Comparison of ENCODE assay signal across 8 cellular contexts in the genomic region with DNA sequence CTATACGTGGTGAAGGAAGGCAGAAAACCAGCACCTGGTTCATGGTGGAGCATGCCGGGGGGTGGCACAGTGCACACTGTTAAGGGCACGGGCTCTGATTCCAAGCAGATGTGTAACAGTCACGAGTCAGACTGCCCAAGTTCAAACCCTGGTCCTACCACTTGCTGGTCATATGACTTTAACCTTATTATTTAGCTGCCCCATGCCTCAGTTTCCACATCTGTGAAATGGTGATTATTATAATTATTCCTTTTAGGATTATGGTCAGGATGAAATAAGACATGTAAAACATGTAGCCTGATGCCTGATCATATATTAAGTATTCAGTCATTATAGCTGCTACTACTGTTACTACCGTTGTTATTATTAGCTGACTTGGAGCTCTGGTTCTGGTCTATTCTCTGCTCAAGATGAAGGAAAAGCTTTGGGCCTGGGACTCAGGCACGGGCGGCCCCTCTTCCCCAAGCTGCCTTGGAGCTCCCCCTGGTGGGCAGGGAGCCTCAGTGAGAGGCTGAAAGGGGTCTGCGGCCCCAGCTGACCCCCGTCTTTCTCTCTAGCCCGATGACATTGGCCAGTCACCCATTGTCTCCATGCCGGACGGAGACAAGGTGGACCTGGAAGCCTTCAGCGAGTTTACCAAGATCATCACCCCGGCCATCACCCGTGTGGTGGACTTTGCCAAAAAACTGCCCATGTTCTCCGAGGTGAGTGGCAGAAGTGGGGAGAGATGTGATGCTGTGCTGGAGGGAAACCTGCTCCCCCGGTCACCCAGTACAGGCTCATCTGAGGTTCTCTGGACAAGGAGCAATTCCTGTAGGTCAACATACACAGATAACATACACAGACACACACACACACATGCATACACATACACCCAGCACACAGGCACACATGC. TPM values are rescaled to one million over a fixed set of nuclear protein-coding genes. Genes with fewer than 3 reads are reported as not detected.
A peak's percentile ranks its signal among the peaks of the same experiment; 100 is the strongest.
DNase-seq lines count a peak whose midpoint lies in the region; ATAC-seq, FAIRE-seq and TF ChIP-seq lines count a peak whose summit lies in the region.

No MANE protein-coding gene starts in this region.

- CTCF ChIA-PET in endothelial cell of umbilical vein (lab: Charles Lee): interaction anchor here (0.7 to 3.6 kb wide), 23 partner anchors 9 to 128 kb away, joined by 3 to 62 read pairs (median 7); partner anchors contain the start of genes CSF3, MED24, NR1D1 and THRA

- no peak overlapping the region for H3K4me3 Mint-ChIP-seq in neural progenitor cell

- H2AFZ ChIP-seq in endothelial cell of umbilical vein (ENCODE audit: low read depth, low read length) (no peak overlapping the region), neural progenitor cell (replicated peaks) (no peak overlapping the region)

- peaks cover 8% of the 10 kb centered on the region for H3K36me3 Mint-ChIP-seq in neural progenitor cell

- H3K9me3 ChIP-seq in endothelial cell of umbilical vein (replicated peaks; ENCODE audit: control insufficient read depth, insufficient read depth, low read length): no peaks in the 10 kb centered on the region
- no peaks in the 10 kb centered on the region for H3K9me3 ChIP-seq in neural progenitor cell (ENCODE audit: low read depth)

- dilution Hi-C loops in endothelial cell of umbilical vein (cut with MboI; ENCODE audit: extremely low pct_ligation_motif_present, low sequenced_read_pairs): no loop called here

- H4K20me1 ChIP-seq in endothelial cell of umbilical vein (replicated peaks; ENCODE audit: control insufficient read depth, extremely low read depth, insufficient read depth, low read length) (no peaks in the 10 kb centered on the region), neural progenitor cell (ENCODE audit: low read depth) (no peaks in the 10 kb centered on the region)

- H3K4me3 ChIP-seq in LNCaP clone FGC (ENCODE audit: low read depth, low read length): no peak overlapping the region
- no peak overlapping the region for H3K4me3 ChIP-seq in endothelial cell of umbilical vein (replicated peaks in 1 of 3; ENCODE audit: insufficient read depth in 1 of 3, low read depth in 1 of 3, low read length in 3 of 3)
- H3K4me3 ChIP-seq in neural progenitor cell: no peak overlapping the region

- no peaks in the 10 kb centered on the region for H3K9me1 ChIP-seq in endothelial cell of umbilical vein (replicated peaks; ENCODE audit: control insufficient read depth, extremely low read depth, insufficient read depth, low read length)

- H3K4me1 ChIP-seq in endothelial cell of umbilical vein (ENCODE audit: control insufficient read depth, extremely low read depth, insufficient read depth, low read length): no peaks in the 10 kb centered on the region
- H3K4me1 ChIP-seq in neural progenitor cell: no peaks in the 10 kb centered on the region

- H3F3A ChIP-seq in neural progenitor cell (ENCODE audit: low read depth): peaks cover 3% of the 10 kb centered on the region

- H3K9me3 Mint-ChIP-seq in neural progenitor cell: no peaks in the 10 kb centered on the region

- intact Hi-C loops in endothelial cell of umbilical vein (cut with micrococcal nuclease): loop anchor here (1.0 to 2.0 kb wide), 6 partner anchors 24 to 73 kb away; partner anchors contain the start of gene THRA

- FAIRE-seq in endothelial cell of umbilical vein (lab: Jason Lieb, UNC): peak; percentile 77

- H3K4me1 Mint-ChIP-seq in neural progenitor cell: no peaks in the 10 kb centered on the region

- peaks cover 0 to 37% of the 10 kb centered on the region in 2 experiments for H3K36me3 ChIP-seq in endothelial cell of umbilical vein (ENCODE audit: control insufficient read depth in 2 of 2, extremely low read depth in 1 of 2, insufficient read depth in 2 of 2, low read length in 2 of 2)
- H3K36me3 ChIP-seq in neural progenitor cell: no peaks in the 10 kb centered on the region

- ATAC-seq in GM18520 (IDR thresholded peaks at IDR 0.05; ENCODE audit: unreplicated experiment) (no peak), GM21737 (IDR thresholded peaks at IDR 0.05; ENCODE audit: unreplicated experiment) (no peak)

- H3K27me3 ChIP-seq in endothelial cell of umbilical vein (ENCODE audit: control insufficient read depth in 2 of 2, insufficient read depth in 2 of 2, low read length in 2 of 2) (no peaks in the 10 kb centered on the region), neural progenitor cell (no peaks in the 10 kb centered on the region)

- no peak for TF ChIP-seq POLR2A in endothelial cell of umbilical vein (IDR thresholded peaks at IDR 0.05; ENCODE audit: low read depth, low read length)

- H3K27ac ChIP-seq in endothelial cell of umbilical vein (ENCODE audit: insufficient read depth, low read depth, low read length): no peak overlapping the region
- H3K27ac ChIP-seq in neural progenitor cell: no peak overlapping the region

- POLR2A ChIA-PET in endothelial cell of umbilical vein (lab: Charles Lee): interaction anchor here (0.7 to 1.0 kb wide), 2 partner anchors 25 to 48 kb away, joined by 3 to 4 read pairs; no protein-coding TSS in a partner anchor

- DNase-seq in EH (ENCODE audit: low read depth) (peak; percentile 52), LNCaP clone FGC (ENCODE audit: low read depth) (no peak), endothelial cell of umbilical vein (ENCODE audit: low read depth, low spot score) (peak; percentile 40), neural progenitor cell (ENCODE audit: low spot score) (peak; percentile 83), middle frontal gyrus (ENCODE audit: extremely low spot score, low spot score) (no peak)
- peak; percentile 72 for DNase-seq in activated CD4-positive, alpha-beta T cell treated with anti-CD3 and anti-CD28 coated beads for 48 hours

- H3K4me2 ChIP-seq in endothelial cell of umbilical vein (ENCODE audit: insufficient read depth, low read length) (no peak overlapping the region), neural progenitor cell (no peak overlapping the region)

- no TSS peak for BruUV-seq in endothelial cell of umbilical vein (replicated peaks; lab: Mats Ljungman, UMichigan)

- H3K27ac Mint-ChIP-seq in neural progenitor cell: no peak overlapping the region

- H3K79me2 ChIP-seq in endothelial cell of umbilical vein (ENCODE audit: control insufficient read depth, insufficient read depth, low read length): no peaks in the 10 kb centered on the region
- no peaks in the 10 kb centered on the region for H3K79me2 ChIP-seq in neural progenitor cell (ENCODE audit: low read depth)

- H3K9ac ChIP-seq in endothelial cell of umbilical vein (replicated peaks; ENCODE audit: extremely low read depth, insufficient read depth, low read length) (no peak overlapping the region), neural progenitor cell (no peak overlapping the region)

- TF ChIP-seq CTCF in LNCaP clone FGC (IDR thresholded peaks at IDR 0.05; ENCODE audit: control insufficient read depth, extremely low read depth, insufficient read depth): peak; percentile 61
- TF ChIP-seq CTCF in endothelial cell of umbilical vein (IDR thresholded peaks at IDR 0.05; ENCODE audit: extremely low read depth in 1 of 2, insufficient read depth in 1 of 2, low read depth in 1 of 2, low read length in 2 of 2): peak; percentile 80 to 89
- peak; percentile 85 for TF ChIP-seq CTCF in neural progenitor cell (IDR thresholded peaks at IDR 0.05)

- H3K27me3 Mint-ChIP-seq in neural progenitor cell (ENCODE audit: insufficient read depth, low read depth): peaks cover 10% of the 10 kb centered on the region

RNA-seq across cellular contexts. Expression of gene NR1D1, which starts 14.0 kb away (rescaled TPM):
- total RNA-seq in endothelial cell of umbilical vein: 5.2 and 6.1 TPM in 2 replicates
- polyA plus RNA-seq in endothelial cell of umbilical vein: 2.3 and 2.5 TPM in 2 replicates
- 2.5 and 3.0 TPM in 2 replicates for polyA plus RNA-seq in endothelial cell of umbilical vein (2011; cell fraction: cytosol; rRNA removed)
- polyA plus RNA-seq in endothelial cell of umbilical vein (2011; cell fraction: nucleus; rRNA removed): 7.6 and 11.8 TPM in 2 replicates
- polyA plus RNA-seq in endothelial cell of umbilical vein (2012): 5.3 and 8.8 TPM in 2 replicates
- polyA minus RNA-seq in endothelial cell of umbilical vein: 2.2 and 3.5 TPM in 2 replicates
- polyA minus RNA-seq in endothelial cell of umbilical vein (2011; cell fraction: cytosol; rRNA and poly(A)+ RNA removed): 3.9 TPM
- polyA minus RNA-seq in endothelial cell of umbilical vein (2011; cell fraction: nucleus; rRNA and poly(A)+ RNA removed): 6.3 and 11.7 TPM in 2 replicates
- 0.24 and 0.87 TPM in 2 replicates for total RNA-seq in neural progenitor cell (ENCODE audit: low replicate concordance)

RNA-seq across cellular contexts. Expression of gene THRA, which starts 23.6 kb away (rescaled TPM):
- total RNA-seq in endothelial cell of umbilical vein: 24.9 and 29.6 TPM in 2 replicates
- polyA plus RNA-seq in endothelial cell of umbilical vein: 17.4 and 18.8 TPM in 2 replicates
- 17.9 and 18.5 TPM in 2 replicates for polyA plus RNA-seq in endothelial cell of umbilical vein (2011; cell fraction: cytosol; rRNA removed)
- polyA plus RNA-seq in endothelial cell of umbilical vein (2011; cell fraction: nucleus; rRNA removed): 14.3 and 20.5 TPM in 2 replicates
- polyA plus RNA-seq in endothelial cell of umbilical vein (2012): 22.3 and 27.8 TPM in 2 replicates
- polyA minus RNA-seq in endothelial cell of umbilical vein: 18.1 and 19.7 TPM in 2 replicates
- polyA minus RNA-seq in endothelial cell of umbilical vein (2011; cell fraction: cytosol; rRNA and poly(A)+ RNA removed): 7.4 TPM
- 6.3 and 8.5 TPM in 2 replicates for polyA minus RNA-seq in endothelial cell of umbilical vein (2011; cell fraction: nucleus; rRNA and poly(A)+ RNA removed)
- 14.5 and 20.8 TPM in 2 replicates for total RNA-seq in neural progenitor cell (ENCODE audit: low replicate concordance)

RNA-seq across cellular contexts. Expression of gene MED24, which starts 32.2 kb away (rescaled TPM):
- total RNA-seq in endothelial cell of umbilical vein (120 and 124 TPM in 2 replicates), neural progenitor cell (ENCODE audit: low replicate concordance) (64.3 and 109 TPM in 2 replicates)
- 120 and 122 TPM in 2 replicates for polyA plus RNA-seq in endothelial cell of umbilical vein
- polyA plus RNA-seq in endothelial cell of umbilical vein (2011; cell fraction: cytosol; rRNA removed): 98.6 and 101 TPM in 2 replicates
- polyA plus RNA-seq in endothelial cell of umbilical vein (2011; cell fraction: nucleus; rRNA removed): 353 and 444 TPM in 2 replicates
- 97.1 and 98.7 TPM in 2 replicates for polyA plus RNA-seq in endothelial cell of umbilical vein (2012)
- polyA minus RNA-seq in endothelial cell of umbilical vein: 152 and 208 TPM in 2 replicates
- polyA minus RNA-seq in endothelial cell of umbilical vein (2011; cell fraction: cytosol; rRNA and poly(A)+ RNA removed): 84.2 TPM
- 180 and 192 TPM in 2 replicates for polyA minus RNA-seq in endothelial cell of umbilical vein (2011; cell fraction: nucleus; rRNA and poly(A)+ RNA removed)

RNA-seq across cellular contexts. Expression of gene MSL1, which starts 35.4 kb away (rescaled TPM):
- total RNA-seq in endothelial cell of umbilical vein (90.8 and 95.0 TPM in 2 replicates), neural progenitor cell (ENCODE audit: low replicate concordance) (144 and 190 TPM in 2 replicates)
- 27.7 and 30.9 TPM in 2 replicates for polyA plus RNA-seq in endothelial cell of umbilical vein
- 44.4 and 44.8 TPM in 2 replicates for polyA plus RNA-seq in endothelial cell of umbilical vein (2011; cell fraction: cytosol; rRNA removed)
- polyA plus RNA-seq in endothelial cell of umbilical vein (2011; cell fraction: nucleus; rRNA removed): 136 and 195 TPM in 2 replicates
- 67.5 and 74.7 TPM in 2 replicates for polyA plus RNA-seq in endothelial cell of umbilical vein (2012)
- 36.7 and 37.8 TPM in 2 replicates for polyA minus RNA-seq in endothelial cell of umbilical vein
- polyA minus RNA-seq in endothelial cell of umbilical vein (2011; cell fraction: cytosol; rRNA and poly(A)+ RNA removed): 29.3 TPM
- 39.9 and 47.9 TPM in 2 replicates for polyA minus RNA-seq in endothelial cell of umbilical vein (2011; cell fraction: nucleus; rRNA and poly(A)+ RNA removed)

RNA-seq across cellular contexts. Expression of gene CASC3, which starts 53.9 kb away (rescaled TPM):
- total RNA-seq in endothelial cell of umbilical vein: 91.2 and 107 TPM in 2 replicates
- polyA plus RNA-seq in endothelial cell of umbilical vein: 59.9 and 64.1 TPM in 2 replicates
- polyA plus RNA-seq in endothelial cell of umbilical vein (2011; cell fraction: cytosol; rRNA removed): 42.1 and 43.5 TPM in 2 replicates
- polyA plus RNA-seq in endothelial cell of umbilical vein (2011; cell fraction: nucleus; rRNA removed): 173 and 182 TPM in 2 replicates
- 63.5 and 73.6 TPM in 2 replicates for polyA plus RNA-seq in endothelial cell of umbilical vein (2012)
- polyA minus RNA-seq in endothelial cell of umbilical vein: 68.1 and 70.7 TPM in 2 replicates
- polyA minus RNA-seq in endothelial cell of umbilical vein (2011; cell fraction: cytosol; rRNA and poly(A)+ RNA removed): 18.6 TPM
- 51.7 and 69.2 TPM in 2 replicates for polyA minus RNA-seq in endothelial cell of umbilical vein (2011; cell fraction: nucleus; rRNA and poly(A)+ RNA removed)
- 64.0 and 68.9 TPM in 2 replicates for total RNA-seq in neural progenitor cell (ENCODE audit: low replicate concordance)

Comparison
In these comparisons a context has a peak if more than half of its experiments do, and no peak if none do; other contexts are left out.
1. DNase-seq: peak in EH (single experiment), activated CD4-positive, alpha-beta T cell treated with anti-CD3 and anti-CD28 coated beads for 48 hours (single experiment), endothelial cell of umbilical vein (single experiment) and neural progenitor cell (single experiment); none in LNCaP clone FGC (single experiment) and middle frontal gyrus (single experiment).
2. Peak in every context shown above with its lines, with median percentiles within 50 percentile points of each other: CTCF ChIP-seq.